In the genomic region with DNA sequence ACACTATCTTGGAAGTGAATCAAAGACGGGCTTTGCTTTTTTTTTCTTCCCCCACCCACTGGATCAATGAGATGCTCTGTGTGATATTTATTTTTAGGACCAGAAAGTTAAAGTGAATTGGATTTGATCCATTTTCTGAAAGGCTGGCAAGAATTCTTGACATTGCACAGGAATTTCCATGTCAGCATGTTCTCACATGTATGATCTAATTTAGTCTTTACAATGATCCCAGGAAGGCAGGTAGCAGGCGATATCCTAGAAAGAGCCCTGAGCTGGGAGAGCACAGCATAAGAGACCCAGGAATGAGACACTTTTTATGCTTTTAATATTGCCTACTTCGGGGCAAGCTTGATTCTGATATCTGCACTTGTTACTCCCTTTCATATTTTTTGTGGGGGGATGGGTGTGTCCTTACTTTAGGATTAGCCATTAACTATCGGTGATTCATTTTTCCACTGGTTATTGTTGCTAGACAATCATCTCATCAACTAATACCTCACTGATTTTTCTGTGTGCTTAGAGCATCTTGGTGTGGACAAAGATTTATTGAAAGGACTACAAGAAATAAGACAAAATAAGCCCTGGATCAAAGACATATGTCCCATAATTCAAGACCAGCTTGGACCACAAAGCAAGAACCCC, we compare ENCODE assay signal across 1 cellular context.
TF ChIP-seq lines count a peak whose summit lies in the region.

No MANE protein-coding gene starts in this region.

TF ChIP-seq in SK-N-SH treated with all-trans-retinoic acid at 6 μM for 48 hours, 23 proteins besides CTCF, POLR2A, EP300 and RAD21 (continued from another document):
- TF ChIP-seq, protein P1, sequence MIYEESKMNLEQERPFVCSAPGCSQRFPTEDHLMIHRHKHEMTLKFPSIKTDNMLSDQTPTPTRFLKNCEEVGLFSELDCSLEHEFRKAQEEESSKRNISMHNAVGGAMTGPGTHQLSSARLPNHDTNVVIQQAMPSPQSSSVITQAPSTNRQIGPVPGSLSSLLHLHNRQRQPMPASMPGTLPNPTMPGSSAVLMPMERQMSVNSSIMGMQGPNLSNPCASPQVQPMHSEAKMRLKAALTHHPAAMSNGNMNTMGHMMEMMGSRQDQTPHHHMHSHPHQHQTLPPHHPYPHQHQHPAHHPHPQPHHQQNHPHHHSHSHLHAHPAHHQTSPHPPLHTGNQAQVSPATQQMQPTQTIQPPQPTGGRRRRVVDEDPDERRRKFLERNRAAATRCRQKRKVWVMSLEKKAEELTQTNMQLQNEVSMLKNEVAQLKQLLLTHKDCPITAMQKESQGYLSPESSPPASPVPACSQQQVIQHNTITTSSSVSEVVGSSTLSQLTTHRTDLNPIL (CRISPR knock-in tag; IDR thresholded peaks at IDR 0.05; ENCODE audit: low read depth) = no peak
- no peak for TF ChIP-seq ESRRG (CRISPR knock-in tag; IDR thresholded peaks at IDR 0.05)
